In the genomic region with DNA sequence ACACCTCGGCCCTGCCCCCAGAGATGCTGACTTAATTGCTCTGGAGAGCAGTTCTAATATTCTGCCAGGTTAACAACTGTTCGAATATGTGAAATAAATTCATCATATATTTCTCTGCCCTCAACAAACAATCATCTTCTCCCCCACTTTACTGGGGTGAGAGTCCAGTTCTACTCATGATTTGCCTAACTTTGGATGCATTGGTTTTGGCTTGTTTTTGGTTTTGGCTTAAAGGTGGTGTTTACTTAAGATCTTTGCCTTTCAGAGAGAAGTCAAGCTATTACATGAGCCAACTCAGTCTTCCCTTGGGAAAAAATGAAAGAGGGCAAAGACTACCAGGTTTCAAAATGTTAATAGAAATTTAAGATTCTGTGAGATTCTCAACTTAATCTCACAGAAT, we compare ENCODE assay signal across 24 cellular contexts.
DNase-seq lines count a peak whose midpoint lies in the region; ATAC-seq, FAIRE-seq and TF ChIP-seq lines count a peak whose summit lies in the region.
"Had no signal": no experiment of that assay in that cellular context is flagged by ENCODE, and none has a peak within 500 bp of the region (broad histone marks: within the 10 kb centered on the region; RNA-seq: fewer than 3 reads in every experiment).

No MANE protein-coding gene starts in this region.

- BruUV-seq in HepG2 (replicated peaks; lab: Mats Ljungman, UMichigan): no TSS peak

- no peak overlapping the region for H3K4me3 Mint-ChIP-seq in GM23338
- no peak overlapping the region for H3K4me3 Mint-ChIP-seq in neural progenitor cell
- H3K4me3 Mint-ChIP-seq: CD14-positive monocyte; CD4-positive, alpha-beta memory T cell; CD4-positive, CD25-positive, alpha-beta regulatory T cell; CD8-positive, alpha-beta memory T cell had no signal

- CTCF ChIA-PET in HepG2 (lab: Yijun Ruan, JAX; ENCODE audit: low intra/inter-chr PET ratio, low total read pairs): no interaction called here

- no peak for TF ChIP-seq POLR2A in HepG2 (IDR thresholded peaks at IDR 0.05; ENCODE audit: insufficient read depth in 1 of 2, low read depth in 2 of 2, low read length in 2 of 2)

- peak; percentile 36 to 60 for TF ChIP-seq RAD21 in liver (IDR thresholded peaks at IDR 0.05)
- no peak for TF ChIP-seq RAD21 in HepG2 (CRISPR knock-in tag; IDR thresholded peaks at IDR 0.05)

- H3K4me1 Mint-ChIP-seq in GM23338 (peaks cover 18% of the 10 kb centered on the region; the same call in 2 of the 3 replicates), neural progenitor cell (peaks cover 6% of the 10 kb centered on the region)
- H3K4me1 Mint-ChIP-seq: CD14-positive monocyte; CD4-positive, alpha-beta memory T cell; CD4-positive, CD25-positive, alpha-beta regulatory T cell; CD8-positive, alpha-beta memory T cell had no signal

- H2AFZ ChIP-seq in HepG2 (ENCODE audit: low read length): no peak overlapping the region
- peak overlapping the region; percentile 35; the same call in 1 of the 2 replicates for H2AFZ ChIP-seq in GM23338
- H2AFZ ChIP-seq in neural progenitor cell (replicated peaks): peak overlapping the region; percentile 38

- no peaks in the 10 kb centered on the region for H3K27me3 ChIP-seq in liver (ENCODE audit: control insufficient read depth in 4 of 4, insufficient read depth in 4 of 4, low read length in 3 of 4)
- peaks cover 0 to 3% of the 10 kb centered on the region in 2 experiments; a peak in 1 of 5 replicates for H3K27me3 ChIP-seq in HepG2 (ENCODE audit: control insufficient read depth in 1 of 2, insufficient read depth in 2 of 2, low read length in 2 of 2)
- H3K27me3 ChIP-seq in GM23338 (ENCODE audit: insufficient read depth): no peaks in the 10 kb centered on the region
- H3K27me3 ChIP-seq in neural progenitor cell: no peaks in the 10 kb centered on the region
- H3K27me3 ChIP-seq: BE2C, BLaER1 had no signal

- no peaks in the 10 kb centered on the region for H3F3A ChIP-seq in GM23338 (replicated peaks; ENCODE audit: low read depth)
- peaks cover 9% of the 10 kb centered on the region for H3F3A ChIP-seq in neural progenitor cell (ENCODE audit: low read depth)

- no peaks in the 10 kb centered on the region for H4K20me1 ChIP-seq in HepG2 (ENCODE audit: insufficient read depth, low read length)
- no peaks in the 10 kb centered on the region for H4K20me1 ChIP-seq in GM23338 (replicated peaks; ENCODE audit: insufficient read depth)
- H4K20me1 ChIP-seq in neural progenitor cell (ENCODE audit: low read depth): no peaks in the 10 kb centered on the region
- H4K20me1 ChIP-seq: BLaER1 had no signal

- H3K36me3 Mint-ChIP-seq in GM23338 (ENCODE audit: low read depth) (peaks cover 13% of the 10 kb centered on the region), neural progenitor cell (no peaks in the 10 kb centered on the region)
- H3K36me3 Mint-ChIP-seq: CD14-positive monocyte; CD4-positive, alpha-beta memory T cell; CD8-positive, alpha-beta memory T cell had no signal

- POLR2A ChIA-PET in HepG2 (lab: Yijun Ruan, JAX): no interaction called here

- H3K4me3 ChIP-seq in liver (ENCODE audit: low read depth in 1 of 3, low read length in 3 of 3) (no peak overlapping the region), HepG2 (replicated peaks in 1 of 3; ENCODE audit: insufficient read depth in 1 of 3, low read depth in 2 of 3, low read length in 3 of 3) (no peak overlapping the region), GM23338 (no peak overlapping the region), neural progenitor cell (no peak overlapping the region)
- H3K4me3 ChIP-seq: BLaER1 had no signal

- H3K4me1 ChIP-seq in liver (ENCODE audit: control insufficient read depth in 4 of 4, insufficient read depth in 4 of 4, low read length in 3 of 4): peaks cover 0 to 19% (median 11%) of the 10 kb centered on the region in 4 donors
- no peaks in the 10 kb centered on the region for H3K4me1 ChIP-seq in HepG2 (ENCODE audit: insufficient read depth, low read length)
- peaks cover 13% of the 10 kb centered on the region for H3K4me1 ChIP-seq in GM23338 (ENCODE audit: insufficient read depth)
- peaks cover 25% of the 10 kb centered on the region for H3K4me1 ChIP-seq in neural progenitor cell
- H3K4me1 ChIP-seq: BE2C, BLaER1 had no signal

- H3K36me3 ChIP-seq in liver (ENCODE audit: control insufficient read depth in 4 of 4, insufficient read depth in 3 of 4, low read depth in 1 of 4, low read length in 3 of 4) (no peaks in the 10 kb centered on the region), HepG2 (replicated peaks in 1 of 2; ENCODE audit: control insufficient read depth in 1 of 2, insufficient read depth in 2 of 2, low read length in 2 of 2) (no peaks in the 10 kb centered on the region), GM23338 (ENCODE audit: insufficient read depth) (no peaks in the 10 kb centered on the region), neural progenitor cell (no peaks in the 10 kb centered on the region)
- H3K36me3 ChIP-seq: BE2C, BLaER1 had no signal

- peaks cover 27% of the 10 kb centered on the region for H3K9me3 Mint-ChIP-seq in GM23338
- peaks cover 3% of the 10 kb centered on the region for H3K9me3 Mint-ChIP-seq in neural progenitor cell

- no peak for FAIRE-seq in HepG2 (lab: Jason Lieb, UNC)
- FAIRE-seq: A204.1, G401.6, GM12891, GM19239 had no signal

- H3K27me3 Mint-ChIP-seq in GM23338 (ENCODE audit: insufficient read depth, low read depth, poor library complexity): no peaks in the 10 kb centered on the region
- H3K27me3 Mint-ChIP-seq in neural progenitor cell (ENCODE audit: insufficient read depth, low read depth): peaks cover 2% of the 10 kb centered on the region
- H3K27me3 Mint-ChIP-seq: CD4-positive, alpha-beta memory T cell; CD4-positive, CD25-positive, alpha-beta regulatory T cell; CD8-positive, alpha-beta memory T cell had no signal

- H3K9ac ChIP-seq in liver (ENCODE audit: low read depth in 1 of 2, low read length in 2 of 2): no peak overlapping the region
- no peak overlapping the region for H3K9ac ChIP-seq in HepG2 (ENCODE audit: insufficient read depth, low read depth, low read length)
- H3K9ac ChIP-seq in neural progenitor cell: no peak overlapping the region
- H3K9ac ChIP-seq: BLaER1 had no signal

- no peak overlapping the region for H3K27ac ChIP-seq in liver (ENCODE audit: low read depth in 1 of 2, low read length in 2 of 2)
- H3K27ac ChIP-seq in HepG2 (ENCODE audit: extremely low read length, insufficient read depth, low read length): no peak overlapping the region
- H3K27ac ChIP-seq in GM23338 (ENCODE audit: low read depth): no peak overlapping the region
- no peak overlapping the region for H3K27ac ChIP-seq in neural progenitor cell
- H3K27ac ChIP-seq: BLaER1 had no signal

- ATAC-seq in HepG2: no peak
- ATAC-seq in GM23338: no peak
- ATAC-seq in left lobe of liver: peak; percentile 96

- H3K79me2 ChIP-seq in HepG2 (ENCODE audit: insufficient read depth, low read length): no peaks in the 10 kb centered on the region
- H3K79me2 ChIP-seq in GM23338 (replicated peaks; ENCODE audit: insufficient read depth): no peaks in the 10 kb centered on the region
- no peaks in the 10 kb centered on the region for H3K79me2 ChIP-seq in neural progenitor cell (ENCODE audit: low read depth)

- no peak for TF ChIP-seq EP300 in HepG2 (IDR thresholded peaks at IDR 0.05; ENCODE audit: low read depth in 2 of 2, low read length in 2 of 2)
- no peak for TF ChIP-seq EP300 in HepG2 (CRISPR knock-in tag; IDR thresholded peaks at IDR 0.05; ENCODE audit: borderline replicate concordance)

- 42% methylated on average over 2 of the region's 2 CpGs for WGBS in liver
- 4% methylated on average over 2 of the region's 2 CpGs for WGBS in HepG2 (ENCODE audit: low lambda C conversion rate)

- H3K27ac Mint-ChIP-seq in GM23338: no peak overlapping the region
- H3K27ac Mint-ChIP-seq in neural progenitor cell: no peak overlapping the region
- H3K27ac Mint-ChIP-seq: CD14-positive monocyte; CD4-positive, alpha-beta memory T cell; CD4-positive, CD25-positive, alpha-beta regulatory T cell; CD8-positive, alpha-beta memory T cell had no signal

- intact Hi-C loops in HepG2 (cut with micrococcal nuclease; ENCODE audit: unreplicated experiment): no loop called here

- H3K9me3 ChIP-seq in liver (ENCODE audit: control insufficient read depth in 4 of 4, low read length in 3 of 4) (no peaks in the 10 kb centered on the region), HepG2 (ENCODE audit: low read length) (no peaks in the 10 kb centered on the region), neural progenitor cell (ENCODE audit: low read depth) (no peaks in the 10 kb centered on the region)
- H3K9me3 ChIP-seq: BE2C had no signal

- in situ Hi-C loops in HepG2 (cut with HindIII; ENCODE audit: extremely low pct_ligation_motif_present, low pct_unique_long_range_greater_than_20kb): no loop called here

- TF ChIP-seq CTCF in liver (IDR thresholded peaks at IDR 0.05; ENCODE audit: low read depth, low read length, missing input control): no peak
- no peak for TF ChIP-seq CTCF in HepG2 (CRISPR knock-in tag; IDR thresholded peaks at IDR 0.05)
- TF ChIP-seq CTCF in GM23338 (conservative IDR thresholded peaks at IDR 0.05; ENCODE audit: low read depth in 2 of 2): no peak
- TF ChIP-seq CTCF in neural progenitor cell (IDR thresholded peaks at IDR 0.05): no peak

- H3K4me2 ChIP-seq in HepG2 (ENCODE audit: low read depth, low read length): no peak overlapping the region
- H3K4me2 ChIP-seq in GM23338: no peak overlapping the region
- peak overlapping the region; percentile 27 for H3K4me2 ChIP-seq in neural progenitor cell
- H3K4me2 ChIP-seq: BLaER1 had no signal

- H3K9me2 ChIP-seq in GM23338 (ENCODE audit: insufficient read depth): 0 out of 2 replicates have a peak, but pooled peaks cover 4% of the 10 kb centered on the region

- DNase-seq in HepG2 (ENCODE audit: low spot score) (no peak), GM23338 (ENCODE audit: low spot score) (no peak), left lobe of liver (ENCODE audit: low spot score) (no peak), neural progenitor cell (ENCODE audit: low spot score) (no peak), amniotic stem cell (lab: John Stamatoyannopoulos, UW) (no peak), NCI-H510A treated with DMSO at 0.1 percent for 48 hours (lab: John Stamatoyannopoulos, UW) (no peak)
- DNase-seq in activated naive CD4-positive, alpha-beta T cell treated with Interleukin-2 at 50 U/mL for 16 hours: no peak
- DNase-seq: 8988T; ACHN; BE2C; C1 segment of cervical spinal cord; CD4-positive, alpha-beta memory T cell; CD4-positive, CD25-positive, alpha-beta regulatory T cell; CD8-positive, alpha-beta memory T cell; COR-L47; DMS79 treated with DMSO at 0.1 percent for 48 hours; GF-D8 had no signal

TF ChIP-seq in GM23338, 12 proteins besides CTCF, POLR2A, EP300 and RAD21 (continues in another document):
- TF ChIP-seq, protein P1, sequence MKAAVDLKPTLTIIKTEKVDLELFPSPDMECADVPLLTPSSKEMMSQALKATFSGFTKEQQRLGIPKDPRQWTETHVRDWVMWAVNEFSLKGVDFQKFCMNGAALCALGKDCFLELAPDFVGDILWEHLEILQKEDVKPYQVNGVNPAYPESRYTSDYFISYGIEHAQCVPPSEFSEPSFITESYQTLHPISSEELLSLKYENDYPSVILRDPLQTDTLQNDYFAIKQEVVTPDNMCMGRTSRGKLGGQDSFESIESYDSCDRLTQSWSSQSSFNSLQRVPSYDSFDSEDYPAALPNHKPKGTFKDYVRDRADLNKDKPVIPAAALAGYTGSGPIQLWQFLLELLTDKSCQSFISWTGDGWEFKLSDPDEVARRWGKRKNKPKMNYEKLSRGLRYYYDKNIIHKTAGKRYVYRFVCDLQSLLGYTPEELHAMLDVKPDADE (IDR thresholded peaks at IDR 0.05): no peak
- TF ChIP-seq ZNF331 (CRISPR knock-in tag; IDR thresholded peaks at IDR 0.05; ENCODE audit: low read depth): no peak
